1 cellular context compared by ENCODE assay signal in the genomic region with DNA sequence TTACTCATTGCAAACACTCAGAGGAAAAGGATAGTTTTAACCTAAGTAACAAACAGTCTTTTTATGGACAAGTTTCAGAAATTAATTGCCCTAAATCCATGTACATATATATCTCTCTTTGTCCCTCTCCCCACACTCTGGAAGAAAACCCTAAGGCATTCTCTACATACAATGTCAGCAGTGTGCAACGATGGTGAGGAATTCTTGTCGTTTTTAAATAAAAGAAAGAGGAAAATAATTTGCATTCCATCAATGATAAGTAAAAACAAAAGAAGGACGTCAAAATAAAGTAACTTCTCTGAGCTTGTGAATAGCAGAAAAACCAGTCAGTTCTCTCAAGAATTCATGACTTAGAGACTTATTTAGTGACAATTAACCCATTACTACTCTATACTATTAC.
TF ChIP-seq lines count a peak whose summit lies in the region.

No MANE protein-coding gene starts in this region.

TF ChIP-seq in SK-N-SH, 30 proteins besides CTCF, POLR2A, EP300 and RAD21 (continued from another document):
- TF ChIP-seq, protein P1, sequence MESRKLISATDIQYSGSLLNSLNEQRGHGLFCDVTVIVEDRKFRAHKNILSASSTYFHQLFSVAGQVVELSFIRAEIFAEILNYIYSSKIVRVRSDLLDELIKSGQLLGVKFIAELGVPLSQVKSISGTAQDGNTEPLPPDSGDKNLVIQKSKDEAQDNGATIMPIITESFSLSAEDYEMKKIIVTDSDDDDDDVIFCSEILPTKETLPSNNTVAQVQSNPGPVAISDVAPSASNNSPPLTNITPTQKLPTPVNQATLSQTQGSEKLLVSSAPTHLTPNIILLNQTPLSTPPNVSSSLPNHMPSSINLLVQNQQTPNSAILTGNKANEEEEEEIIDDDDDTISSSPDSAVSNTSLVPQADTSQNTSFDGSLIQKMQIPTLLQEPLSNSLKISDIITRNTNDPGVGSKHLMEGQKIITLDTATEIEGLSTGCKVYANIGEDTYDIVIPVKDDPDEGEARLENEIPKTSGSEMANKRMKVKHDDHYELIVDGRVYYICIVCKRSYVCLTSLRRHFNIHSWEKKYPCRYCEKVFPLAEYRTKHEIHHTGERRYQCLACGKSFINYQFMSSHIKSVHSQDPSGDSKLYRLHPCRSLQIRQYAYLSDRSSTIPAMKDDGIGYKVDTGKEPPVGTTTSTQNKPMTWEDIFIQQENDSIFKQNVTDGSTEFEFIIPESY (IDR thresholded peaks at IDR 0.05; ENCODE audit: borderline replicate concordance, low read depth): no peak
- TF ChIP-seq TAF1 (IDR thresholded peaks at IDR 0.05; ENCODE audit: borderline replicate concordance, low read depth, low read length) (no peak), GABPA (IDR thresholded peaks at IDR 0.05; ENCODE audit: low read depth) (no peak), JUND (IDR thresholded peaks at IDR 0.05) (no peak), FOSL2 (IDR thresholded peaks at IDR 0.05; ENCODE audit: borderline replicate concordance, low read depth) (no peak)
- TF ChIP-seq, protein P2, sequence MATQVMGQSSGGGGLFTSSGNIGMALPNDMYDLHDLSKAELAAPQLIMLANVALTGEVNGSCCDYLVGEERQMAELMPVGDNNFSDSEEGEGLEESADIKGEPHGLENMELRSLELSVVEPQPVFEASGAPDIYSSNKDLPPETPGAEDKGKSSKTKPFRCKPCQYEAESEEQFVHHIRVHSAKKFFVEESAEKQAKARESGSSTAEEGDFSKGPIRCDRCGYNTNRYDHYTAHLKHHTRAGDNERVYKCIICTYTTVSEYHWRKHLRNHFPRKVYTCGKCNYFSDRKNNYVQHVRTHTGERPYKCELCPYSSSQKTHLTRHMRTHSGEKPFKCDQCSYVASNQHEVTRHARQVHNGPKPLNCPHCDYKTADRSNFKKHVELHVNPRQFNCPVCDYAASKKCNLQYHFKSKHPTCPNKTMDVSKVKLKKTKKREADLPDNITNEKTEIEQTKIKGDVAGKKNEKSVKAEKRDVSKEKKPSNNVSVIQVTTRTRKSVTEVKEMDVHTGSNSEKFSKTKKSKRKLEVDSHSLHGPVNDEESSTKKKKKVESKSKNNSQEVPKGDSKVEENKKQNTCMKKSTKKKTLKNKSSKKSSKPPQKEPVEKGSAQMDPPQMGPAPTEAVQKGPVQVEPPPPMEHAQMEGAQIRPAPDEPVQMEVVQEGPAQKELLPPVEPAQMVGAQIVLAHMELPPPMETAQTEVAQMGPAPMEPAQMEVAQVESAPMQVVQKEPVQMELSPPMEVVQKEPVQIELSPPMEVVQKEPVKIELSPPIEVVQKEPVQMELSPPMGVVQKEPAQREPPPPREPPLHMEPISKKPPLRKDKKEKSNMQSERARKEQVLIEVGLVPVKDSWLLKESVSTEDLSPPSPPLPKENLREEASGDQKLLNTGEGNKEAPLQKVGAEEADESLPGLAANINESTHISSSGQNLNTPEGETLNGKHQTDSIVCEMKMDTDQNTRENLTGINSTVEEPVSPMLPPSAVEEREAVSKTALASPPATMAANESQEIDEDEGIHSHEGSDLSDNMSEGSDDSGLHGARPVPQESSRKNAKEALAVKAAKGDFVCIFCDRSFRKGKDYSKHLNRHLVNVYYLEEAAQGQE (IDR thresholded peaks at IDR 0.05; ENCODE audit: low read depth, low read length): no peak
